Comparison of ENCODE assay signal across 23 cellular contexts in genomic region chr2:193442293-193442692, GRCh38.
"Had no signal": no experiment of that assay in that cellular context is flagged by ENCODE, and none has a peak within 500 bp of the region (broad histone marks: within the 10 kb centered on the region; RNA-seq: fewer than 3 reads in every experiment).

No MANE protein-coding gene starts in this region.

- ATAC-seq: psoas muscle; right cardiac atrium; right lobe of liver; stimulated activated effector memory CD8-positive, alpha-beta T cell treated with anti-CD3 and anti-CD28 coated beads, Interleukin-12 subunit alpha, Interleukin-12 subunit beta, amount 100 ng/mL, for 72 hours; stimulated activated naive B cell treated with anti-CD40 and anti-IgM and Interleukin-4, amounts not matched to agents 10 μg/mL and 1 μg/mL and 100 μg/mL, for 72 hours had no signal

- H3K4me3 Mint-ChIP-seq: nephron; neural progenitor cell; stimulated activated effector memory CD8-positive, alpha-beta T cell treated with anti-CD3 and anti-CD28 coated beads, Interleukin-12 subunit alpha, Interleukin-12 subunit beta, amount 100 ng/mL, for 72 hours; stimulated activated naive B cell treated with anti-CD40 and anti-IgM and Interleukin-4, amounts not matched to agents 10 μg/mL and 1 μg/mL and 100 μg/mL, for 72 hours; stimulated activated naive CD8-positive, alpha-beta T cell treated with anti-CD3 and anti-CD28 coated beads, Interleukin-15, Interleukin-2, amounts not matched to agents 100 ng/mL and 50 ng/mL, for 24 hours had no signal

- DNase-seq: occipital lobe; ovary; posterior cingulate gyrus; psoas muscle; right cardiac atrium; right lobe of liver; sigmoid colon; small intestine; stimulated activated CD4-positive, alpha-beta T cell treated with anti-CD3 and anti-CD28 coated beads, Interleukin-15, amount 100 ng/mL, for 24 hours; stimulated activated CD4-positive, alpha-beta T cell treated with anti-CD3 and anti-CD28 coated beads, Interleukin-2, amount 100 ng/mL, for 24 hours; stimulated activated CD4-positive, alpha-beta T cell treated with anti-CD3 and anti-CD28 coated beads, Interleukin-2, amount 100 ng/mL, for 48 hours; stimulated activated CD4-positive, alpha-beta T cell treated with anti-CD3 and anti-CD28 coated beads, Interleukin-4, amount 100 ng/mL, for 24 hours; stimulated activated naive B cell treated with anti-CD40 and anti-IgM and Interleukin-4, amounts not matched to agents 10 μg/mL and 1 μg/mL and 100 μg/mL, for 72 hours; stimulated activated naive CD4-positive, alpha-beta T cell treated with Interleukin-2 at 50 U/mL for 16 hours; stomach; thyroid gland; trophoblast cell; upper lobe of left lung had no signal

- H3K36me3 Mint-ChIP-seq: neural progenitor cell; stimulated activated effector memory CD8-positive, alpha-beta T cell treated with anti-CD3 and anti-CD28 coated beads, Interleukin-12 subunit alpha, Interleukin-12 subunit beta, amount 100 ng/mL, for 72 hours; stimulated activated naive B cell treated with anti-CD40 and anti-IgM and Interleukin-4, amounts not matched to agents 10 μg/mL and 1 μg/mL and 100 μg/mL, for 72 hours had no signal

- H3K27ac Mint-ChIP-seq: nephron; neural progenitor cell; progenitor cell of endocrine pancreas; stimulated activated effector memory CD8-positive, alpha-beta T cell treated with anti-CD3 and anti-CD28 coated beads, Interleukin-12 subunit alpha, Interleukin-12 subunit beta, amount 100 ng/mL, for 72 hours; stimulated activated naive B cell treated with anti-CD40 and anti-IgM and Interleukin-4, amounts not matched to agents 10 μg/mL and 1 μg/mL and 100 μg/mL, for 72 hours; stimulated activated naive CD8-positive, alpha-beta T cell treated with anti-CD3 and anti-CD28 coated beads, Interleukin-15, Interleukin-2, amounts not matched to agents 100 ng/mL and 50 ng/mL, for 24 hours had no signal

- H3K4me1 Mint-ChIP-seq: nephron; neural progenitor cell; stimulated activated effector memory CD8-positive, alpha-beta T cell treated with anti-CD3 and anti-CD28 coated beads, Interleukin-12 subunit alpha, Interleukin-12 subunit beta, amount 100 ng/mL, for 72 hours; stimulated activated naive B cell treated with anti-CD40 and anti-IgM and Interleukin-4, amounts not matched to agents 10 μg/mL and 1 μg/mL and 100 μg/mL, for 72 hours had no signal

- H3K9me3 Mint-ChIP-seq: nephron; neural progenitor cell; stimulated activated naive CD8-positive, alpha-beta T cell treated with anti-CD3 and anti-CD28 coated beads, Interleukin-15, Interleukin-2, amounts not matched to agents 100 ng/mL and 50 ng/mL, for 24 hours had no signal

- H3K27me3 Mint-ChIP-seq: progenitor cell of endocrine pancreas; stimulated activated naive B cell treated with anti-CD40 and anti-IgM and Interleukin-4, amounts not matched to agents 10 μg/mL and 1 μg/mL and 100 μg/mL, for 72 hours; stimulated activated naive CD8-positive, alpha-beta T cell treated with anti-CD3 and anti-CD28 coated beads, Interleukin-15, Interleukin-2, amounts not matched to agents 100 ng/mL and 50 ng/mL, for 24 hours had no signal
